Comparison of ENCODE assay signal across 21 cellular contexts in the genomic region with DNA sequence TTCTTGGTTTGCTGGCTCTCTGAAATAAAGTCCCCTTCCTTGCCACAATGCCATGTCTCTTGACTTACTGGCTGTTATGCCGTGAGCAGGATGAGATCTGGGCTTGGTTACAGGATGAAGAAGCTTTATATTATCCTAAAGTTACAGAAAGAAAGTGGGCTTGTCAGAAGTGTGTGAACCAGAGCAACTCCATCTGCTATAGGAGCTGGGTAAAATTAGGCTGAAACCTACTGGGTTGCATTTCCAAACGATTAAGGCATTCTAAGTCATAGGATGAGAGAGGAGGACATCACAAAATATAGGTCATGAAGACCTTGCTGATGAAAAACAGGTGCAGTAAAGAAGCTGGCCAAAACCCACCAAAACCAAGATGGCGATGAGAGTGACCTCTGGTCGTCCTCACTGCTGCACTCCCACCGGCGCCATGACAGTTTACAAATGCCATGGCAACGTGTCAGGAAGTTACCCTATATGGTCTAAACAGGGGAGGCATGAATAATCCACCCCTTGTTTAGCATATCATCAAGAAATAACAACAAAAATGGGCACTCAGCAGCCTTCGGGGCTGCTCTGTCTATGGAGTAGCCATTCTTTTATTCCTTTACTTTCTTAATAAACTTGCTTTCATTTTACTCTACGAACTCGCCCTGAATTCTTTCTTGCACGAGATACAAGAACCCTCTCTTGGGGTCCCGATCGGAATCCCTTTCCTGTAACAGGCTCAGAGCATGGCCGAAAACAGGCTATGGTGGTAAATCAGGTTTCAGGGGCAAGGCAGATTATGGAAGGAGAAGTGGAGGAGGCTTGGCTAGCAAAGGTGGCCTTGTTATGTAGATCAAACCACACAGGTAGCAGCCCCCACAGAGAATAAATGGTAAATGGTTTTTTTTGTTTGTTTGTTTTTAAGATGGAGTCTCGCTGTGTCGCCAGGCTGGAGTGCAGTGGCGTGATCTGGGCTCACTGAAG.
"Had no signal": no experiment of that assay in that cellular context is flagged by ENCODE, and none has a peak within 500 bp of the region (broad histone marks: within the 10 kb centered on the region; RNA-seq: fewer than 3 reads in every experiment).

No MANE protein-coding gene starts in this region.

- H3K36me3 ChIP-seq: left lung, ovary had no signal

- H3K4me1 Mint-ChIP-seq: activated CD8-positive, alpha-beta memory T cell treated with anti-CD3 and anti-CD28 coated beads, Interleukin-2, amount 10 ng/mL, durations not matched to agents 7 days and 5 days; central memory CD8-positive, alpha-beta T cell; memory B cell; stimulated activated naive CD8-positive, alpha-beta T cell treated with anti-CD3 and anti-CD28 coated beads, Interleukin-15, amount 100 ng/mL, for 72 hours had no signal

- H3K9me3 ChIP-seq: left lung, ovary, testis had no signal

- H3K27ac Mint-ChIP-seq: activated CD8-positive, alpha-beta memory T cell treated with anti-CD3 and anti-CD28 coated beads, Interleukin-2, amount 10 ng/mL, durations not matched to agents 7 days and 5 days; activated naive CD8-positive, alpha-beta T cell; memory B cell; T-helper 2 cell treated with Interferon-gamma antibody and Interleukin-4, amounts not matched to agents 5 μg/mL and 100 μg/mL, for 36 hours had no signal

- H3K4me3 Mint-ChIP-seq: activated CD8-positive, alpha-beta memory T cell treated with anti-CD3 and anti-CD28 coated beads, Interleukin-2, amount 10 ng/mL, durations not matched to agents 7 days and 5 days; activated naive CD8-positive, alpha-beta T cell; central memory CD8-positive, alpha-beta T cell; memory B cell; nephron progenitor cell; stimulated activated naive CD8-positive, alpha-beta T cell treated with anti-CD3 and anti-CD28 coated beads, Interleukin-15, amount 100 ng/mL, for 72 hours; T-helper 2 cell treated with Interferon-gamma antibody and Interleukin-4, amounts not matched to agents 5 μg/mL and 100 μg/mL, for 36 hours had no signal

- H3K4me3 ChIP-seq: left lung, ovary, testis had no signal

- H3K36me3 Mint-ChIP-seq: activated CD8-positive, alpha-beta memory T cell treated with anti-CD3 and anti-CD28 coated beads, Interleukin-2, amount 10 ng/mL, durations not matched to agents 7 days and 5 days; activated naive CD8-positive, alpha-beta T cell; brain; memory B cell had no signal

- H3K9me3 Mint-ChIP-seq: central memory CD8-positive, alpha-beta T cell; memory B cell; nephron progenitor cell; stimulated activated naive CD8-positive, alpha-beta T cell treated with anti-CD3 and anti-CD28 coated beads, Interleukin-15, amount 100 ng/mL, for 72 hours; T-helper 2 cell treated with Interferon-gamma antibody and Interleukin-4, amounts not matched to agents 5 μg/mL and 100 μg/mL, for 36 hours had no signal

- H3K27me3 ChIP-seq: left lung, ovary, testis had no signal

- H3K27me3 Mint-ChIP-seq: brain had no signal

- DNase-seq: activated CD4-positive, alpha-beta T cell treated with anti-CD3 and anti-CD28 coated beads for 1 hour; activated CD4-positive, alpha-beta T cell treated with anti-CD3 and anti-CD28 coated beads, Interleukin-2, amount 50 U/mL, for 48 hours; activated gamma-delta T cell; activated T-cell treated with anti-CD3 and anti-CD28 coated beads, Interleukin-2, amount 50 U/mL, for 48 hours; amygdala; dermis blood vessel endothelial cell; erythroblast; hypothalamus; left lung; nephron progenitor cell; ovary; stimulated activated CD4-positive, alpha-beta T cell treated with anti-CD3 and anti-CD28 coated beads, Interleukin-15, amount 100 ng/mL, for 24 hours; stimulated activated CD4-positive, alpha-beta T cell treated with anti-CD3 and anti-CD28 coated beads, Interleukin-4, amount 100 ng/mL, for 24 hours; stimulated activated naive CD8-positive, alpha-beta T cell treated with anti-CD3 and anti-CD28 coated beads, Interleukin-15, amount 100 ng/mL, for 72 hours; testis had no signal

- ATAC-seq: activated CD8-positive, alpha-beta memory T cell treated with anti-CD3 and anti-CD28 coated beads, Interleukin-2, amount 10 ng/mL, durations not matched to agents 7 days and 5 days; left lung; stimulated activated naive CD8-positive, alpha-beta T cell treated with anti-CD3 and anti-CD28 coated beads, Interleukin-15, amount 100 ng/mL, for 72 hours had no signal

- H3K27ac ChIP-seq: left lung, ovary, testis had no signal

- H3K4me1 ChIP-seq: left lung, testis had no signal
